ENCODE assay signal across 1 cellular context in genomic region chr17:75922963-75923874, GRCh38.
A peak's percentile ranks its signal among the peaks of the same experiment; 100 is the strongest.
TF ChIP-seq lines count a peak whose summit lies in the region.

No MANE protein-coding gene starts in this region.

TF ChIP-seq in HepG2, 621 proteins besides CTCF, POLR2A, EP300 and RAD21 (continued from another document and continues in another):
- no peak for TF ChIP-seq ZNF276 (CRISPR knock-in tag; IDR thresholded peaks at IDR 0.05; ENCODE audit: low read depth)
- no peak for TF ChIP-seq ZNF414 (CRISPR knock-in tag; IDR thresholded peaks at IDR 0.05)
- TF ChIP-seq FOXK2 (IDR thresholded peaks at IDR 0.05), result no peak
- no peak for TF ChIP-seq ATAD3A (CRISPR knock-in tag; IDR thresholded peaks at IDR 0.05)
- no peak for TF ChIP-seq DRAP1 (CRISPR knock-in tag; IDR thresholded peaks at IDR 0.05)
- TF ChIP-seq ZNF512 (CRISPR knock-in tag; IDR thresholded peaks at IDR 0.05), result no peak
- 0 out of 2 replicates have a peak, but pooled peaks have one; percentile 38 for TF ChIP-seq TOPORS (CRISPR knock-in tag; IDR thresholded peaks at IDR 0.05)
- TF ChIP-seq PHF20 (CRISPR knock-in tag; IDR thresholded peaks at IDR 0.05), result no peak
- no peak for TF ChIP-seq ZNF75D (CRISPR knock-in tag; IDR thresholded peaks at IDR 0.05; ENCODE audit: borderline replicate concordance)
- no peak for TF ChIP-seq IRX3 (CRISPR knock-in tag; IDR thresholded peaks at IDR 0.05; ENCODE audit: borderline replicate concordance, low read depth)
- TF ChIP-seq MIXL1 (CRISPR knock-in tag; IDR thresholded peaks at IDR 0.05), result no peak
- no peak for TF ChIP-seq ZNF18 (CRISPR knock-in tag; IDR thresholded peaks at IDR 0.05; ENCODE audit: insufficient replicate concordance)
- TF ChIP-seq MTA1 (CRISPR knock-in tag; IDR thresholded peaks at IDR 0.05; ENCODE audit: borderline replicate concordance), result peak; percentile 81; the same call in 1 of the 2 replicates
- no peak for TF ChIP-seq ZNF264 (CRISPR knock-in tag; IDR thresholded peaks at IDR 0.05)
- no peak for TF ChIP-seq ZNF431 (CRISPR knock-in tag; IDR thresholded peaks at IDR 0.05; ENCODE audit: borderline replicate concordance, low read depth)
- TF ChIP-seq MXD3 (CRISPR knock-in tag; IDR thresholded peaks at IDR 0.05), result no peak
- no peak for TF ChIP-seq AHR (CRISPR knock-in tag; IDR thresholded peaks at IDR 0.05)
- TF ChIP-seq CEBPG (CRISPR knock-in tag; IDR thresholded peaks at IDR 0.05), result no peak
- TF ChIP-seq AGO1 (IDR thresholded peaks at IDR 0.05; ENCODE audit: low read depth, low read length, poor library complexity, severe bottlenecking), result no peak
- no peak for TF ChIP-seq ZNF576 (CRISPR knock-in tag; IDR thresholded peaks at IDR 0.05)
- 0 out of 2 replicates have a peak, but pooled peaks have one; percentile 45 for TF ChIP-seq JUN (CRISPR knock-in tag; IDR thresholded peaks at IDR 0.05)
- no peak for TF ChIP-seq ZBTB1 (CRISPR knock-in tag; IDR thresholded peaks at IDR 0.05; ENCODE audit: borderline replicate concordance)
- TF ChIP-seq MAF1 (CRISPR knock-in tag; IDR thresholded peaks at IDR 0.05; ENCODE audit: borderline replicate concordance), result no peak
- no peak for TF ChIP-seq ZNF546 (CRISPR knock-in tag; conservative IDR thresholded peaks at IDR 0.05)
- peak; percentile 70; the same call in 1 of the 2 replicates for TF ChIP-seq HNRNPL (IDR thresholded peaks at IDR 0.05; ENCODE audit: low read depth, low read length)
- peak; percentile 3 for TF ChIP-seq XRCC5 (optimal IDR thresholded peaks at IDR 0.05; ENCODE audit: low read length)
- no peak for TF ChIP-seq RBM39 (IDR thresholded peaks at IDR 0.05; ENCODE audit: low read depth, low read length, poor library complexity, severe bottlenecking)
- TF ChIP-seq ZNF503 (CRISPR knock-in tag; IDR thresholded peaks at IDR 0.05), result no peak
- no peak for TF ChIP-seq ZKSCAN5 (CRISPR knock-in tag; IDR thresholded peaks at IDR 0.05)
- no peak for TF ChIP-seq ZNF496 (CRISPR knock-in tag; IDR thresholded peaks at IDR 0.05; ENCODE audit: insufficient replicate concordance)
- peak; percentile 10; the same call in 1 of the 2 replicates for TF ChIP-seq ZNF768 (CRISPR knock-in tag; IDR thresholded peaks at IDR 0.05)
- TF ChIP-seq KLF6 (CRISPR knock-in tag; IDR thresholded peaks at IDR 0.05), result no peak
- no peak for TF ChIP-seq SP140L (CRISPR knock-in tag; IDR thresholded peaks at IDR 0.05; ENCODE audit: borderline replicate concordance)
- TF ChIP-seq HIC2 (CRISPR knock-in tag; IDR thresholded peaks at IDR 0.05; ENCODE audit: low read depth), result peak; percentile 26
- TF ChIP-seq PLRG1 (conservative IDR thresholded peaks at IDR 0.05), result no peak
- TF ChIP-seq TP53 (CRISPR knock-in tag; conservative IDR thresholded peaks at IDR 0.05), result no peak
- no peak for TF ChIP-seq HDAC6 (IDR thresholded peaks at IDR 0.05; ENCODE audit: low read depth, low read length)
- TF ChIP-seq THAP9 (CRISPR knock-in tag; IDR thresholded peaks at IDR 0.05; ENCODE audit: borderline replicate concordance), result no peak
- TF ChIP-seq NFKB2 (CRISPR knock-in tag; IDR thresholded peaks at IDR 0.05; ENCODE audit: borderline replicate concordance), result peak; percentile 67; the same call in 1 of the 2 replicates
- TF ChIP-seq ARID3A (IDR thresholded peaks at IDR 0.05; ENCODE audit: low read depth, low read length), result no peak
- TF ChIP-seq TBX3 (IDR thresholded peaks at IDR 0.05; ENCODE audit: borderline replicate concordance), result no peak
- no peak for TF ChIP-seq TAF15 (IDR thresholded peaks at IDR 0.05; ENCODE audit: low read depth, low read length, poor library complexity, severe bottlenecking)
- 0 out of 2 replicates have a peak, but pooled peaks have one; percentile 53 for TF ChIP-seq ZNF605 (CRISPR knock-in tag; IDR thresholded peaks at IDR 0.05)
- no peak for TF ChIP-seq E2F5 (CRISPR knock-in tag; conservative IDR thresholded peaks at IDR 0.05)
- no peak for TF ChIP-seq ZNF83 (CRISPR knock-in tag; IDR thresholded peaks at IDR 0.05; ENCODE audit: borderline replicate concordance)
- 0 out of 2 replicates have a peak, but pooled peaks have one; percentile 33 for TF ChIP-seq ZNF891 (CRISPR knock-in tag; IDR thresholded peaks at IDR 0.05)
- no peak for TF ChIP-seq ZNF329 (CRISPR knock-in tag; IDR thresholded peaks at IDR 0.05; ENCODE audit: low read depth)
- no peak for TF ChIP-seq HNF4G (IDR thresholded peaks at IDR 0.05; ENCODE audit: borderline replicate concordance, low read depth, low read length)
- 0 out of 2 replicates have a peak, but pooled peaks have one; percentile 14 for TF ChIP-seq HNF4G (CRISPR knock-in tag; IDR thresholded peaks at IDR 0.05; ENCODE audit: borderline replicate concordance, low read depth)
- TF ChIP-seq NFIB (CRISPR knock-in tag; IDR thresholded peaks at IDR 0.05; ENCODE audit: borderline replicate concordance), result no peak
- TF ChIP-seq NR0B2 (CRISPR knock-in tag; IDR thresholded peaks at IDR 0.05), result peak; percentile 66; the same call in 1 of the 2 replicates
